In the genomic region with DNA sequence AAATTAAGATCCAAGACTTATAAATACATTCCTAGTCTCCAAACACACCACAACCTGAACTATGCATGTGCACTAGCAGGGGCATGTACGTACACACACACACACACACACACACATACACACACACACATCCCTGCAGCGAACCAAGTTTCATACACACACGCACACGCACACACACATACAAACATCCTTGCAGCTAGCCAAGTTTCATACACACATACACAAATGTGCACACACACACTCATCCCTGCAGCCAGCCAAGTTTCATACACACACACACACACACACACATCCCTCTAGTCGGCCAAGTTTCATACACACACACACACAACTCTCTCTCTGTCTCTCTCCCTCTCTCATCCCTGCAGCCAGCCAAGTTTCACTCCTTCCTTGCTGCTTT, we compare ENCODE assay signal across 1 cellular context.
TF ChIP-seq lines count a peak whose summit lies in the region.

No MANE protein-coding gene starts in this region.

TF ChIP-seq in HEK293, 187 proteins besides CTCF, POLR2A, EP300 and RAD21 (continued from another document):
- TF ChIP-seq, protein P1, sequence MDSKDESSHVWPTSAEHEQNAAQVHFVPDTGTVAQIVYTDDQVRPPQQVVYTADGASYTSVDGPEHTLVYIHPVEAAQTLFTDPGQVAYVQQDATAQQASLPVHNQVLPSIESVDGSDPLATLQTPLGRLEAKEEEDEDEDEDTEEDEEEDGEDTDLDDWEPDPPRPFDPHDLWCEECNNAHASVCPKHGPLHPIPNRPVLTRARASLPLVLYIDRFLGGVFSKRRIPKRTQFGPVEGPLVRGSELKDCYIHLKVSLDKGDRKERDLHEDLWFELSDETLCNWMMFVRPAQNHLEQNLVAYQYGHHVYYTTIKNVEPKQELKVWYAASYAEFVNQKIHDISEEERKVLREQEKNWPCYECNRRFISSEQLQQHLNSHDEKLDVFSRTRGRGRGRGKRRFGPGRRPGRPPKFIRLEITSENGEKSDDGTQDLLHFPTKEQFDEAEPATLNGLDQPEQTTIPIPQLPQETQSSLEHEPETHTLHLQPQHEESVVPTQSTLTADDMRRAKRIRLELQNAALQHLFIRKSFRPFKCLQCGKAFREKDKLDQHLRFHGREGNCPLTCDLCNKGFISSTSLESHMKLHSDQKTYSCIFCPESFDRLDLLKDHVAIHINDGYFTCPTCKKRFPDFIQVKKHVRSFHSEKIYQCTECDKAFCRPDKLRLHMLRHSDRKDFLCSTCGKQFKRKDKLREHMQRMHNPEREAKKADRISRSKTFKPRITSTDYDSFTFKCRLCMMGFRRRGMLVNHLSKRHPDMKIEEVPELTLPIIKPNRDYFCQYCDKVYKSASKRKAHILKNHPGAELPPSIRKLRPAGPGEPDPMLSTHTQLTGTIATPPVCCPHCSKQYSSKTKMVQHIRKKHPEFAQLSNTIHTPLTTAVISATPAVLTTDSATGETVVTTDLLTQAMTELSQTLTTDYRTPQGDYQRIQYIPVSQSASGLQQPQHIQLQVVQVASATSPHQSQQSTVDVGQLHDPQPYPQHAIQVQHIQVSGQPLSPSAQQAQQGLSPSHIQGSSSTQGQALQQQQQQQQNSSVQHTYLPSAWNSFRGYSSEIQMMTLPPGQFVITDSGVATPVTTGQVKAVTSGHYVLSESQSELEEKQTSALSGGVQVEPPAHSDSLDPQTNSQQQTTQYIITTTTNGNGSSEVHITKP (tag by site-specific recombination; IDR thresholded peaks at IDR 0.05), result 0 out of 2 replicates have a peak, but pooled peaks have one; percentile 5
- TF ChIP-seq, protein P2, sequence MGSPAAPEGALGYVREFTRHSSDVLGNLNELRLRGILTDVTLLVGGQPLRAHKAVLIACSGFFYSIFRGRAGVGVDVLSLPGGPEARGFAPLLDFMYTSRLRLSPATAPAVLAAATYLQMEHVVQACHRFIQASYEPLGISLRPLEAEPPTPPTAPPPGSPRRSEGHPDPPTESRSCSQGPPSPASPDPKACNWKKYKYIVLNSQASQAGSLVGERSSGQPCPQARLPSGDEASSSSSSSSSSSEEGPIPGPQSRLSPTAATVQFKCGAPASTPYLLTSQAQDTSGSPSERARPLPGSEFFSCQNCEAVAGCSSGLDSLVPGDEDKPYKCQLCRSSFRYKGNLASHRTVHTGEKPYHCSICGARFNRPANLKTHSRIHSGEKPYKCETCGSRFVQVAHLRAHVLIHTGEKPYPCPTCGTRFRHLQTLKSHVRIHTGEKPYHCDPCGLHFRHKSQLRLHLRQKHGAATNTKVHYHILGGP (tag by site-specific recombination; IDR thresholded peaks at IDR 0.05), result peak; percentile 32; the same call in 1 of the 2 replicates
- TF ChIP-seq, protein P3, sequence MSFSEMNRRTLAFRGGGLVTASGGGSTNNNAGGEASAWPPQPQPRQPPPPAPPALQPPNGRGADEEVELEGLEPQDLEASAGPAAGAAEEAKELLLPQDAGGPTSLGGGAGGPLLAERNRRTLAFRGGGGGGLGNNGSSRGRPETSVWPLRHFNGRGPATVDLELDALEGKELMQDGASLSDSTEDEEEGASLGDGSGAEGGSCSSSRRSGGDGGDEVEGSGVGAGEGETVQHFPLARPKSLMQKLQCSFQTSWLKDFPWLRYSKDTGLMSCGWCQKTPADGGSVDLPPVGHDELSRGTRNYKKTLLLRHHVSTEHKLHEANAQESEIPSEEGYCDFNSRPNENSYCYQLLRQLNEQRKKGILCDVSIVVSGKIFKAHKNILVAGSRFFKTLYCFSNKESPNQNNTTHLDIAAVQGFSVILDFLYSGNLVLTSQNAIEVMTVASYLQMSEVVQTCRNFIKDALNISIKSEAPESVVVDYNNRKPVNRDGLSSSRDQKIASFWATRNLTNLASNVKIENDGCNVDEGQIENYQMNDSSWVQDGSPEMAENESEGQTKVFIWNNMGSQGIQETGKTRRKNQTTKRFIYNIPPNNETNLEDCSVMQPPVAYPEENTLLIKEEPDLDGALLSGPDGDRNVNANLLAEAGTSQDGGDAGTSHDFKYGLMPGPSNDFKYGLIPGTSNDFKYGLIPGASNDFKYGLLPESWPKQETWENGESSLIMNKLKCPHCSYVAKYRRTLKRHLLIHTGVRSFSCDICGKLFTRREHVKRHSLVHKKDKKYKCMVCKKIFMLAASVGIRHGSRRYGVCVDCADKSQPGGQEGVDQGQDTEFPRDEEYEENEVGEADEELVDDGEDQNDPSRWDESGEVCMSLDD (tag by site-specific recombination; IDR thresholded peaks at IDR 0.05), result 0 out of 2 replicates have a peak, but pooled peaks have one; percentile 20
- peak; percentile 29; the same call in 1 of the 2 replicates for TF ChIP-seq ZBTB17 (tag by site-specific recombination; IDR thresholded peaks at IDR 0.05)
- TF ChIP-seq, protein P4, sequence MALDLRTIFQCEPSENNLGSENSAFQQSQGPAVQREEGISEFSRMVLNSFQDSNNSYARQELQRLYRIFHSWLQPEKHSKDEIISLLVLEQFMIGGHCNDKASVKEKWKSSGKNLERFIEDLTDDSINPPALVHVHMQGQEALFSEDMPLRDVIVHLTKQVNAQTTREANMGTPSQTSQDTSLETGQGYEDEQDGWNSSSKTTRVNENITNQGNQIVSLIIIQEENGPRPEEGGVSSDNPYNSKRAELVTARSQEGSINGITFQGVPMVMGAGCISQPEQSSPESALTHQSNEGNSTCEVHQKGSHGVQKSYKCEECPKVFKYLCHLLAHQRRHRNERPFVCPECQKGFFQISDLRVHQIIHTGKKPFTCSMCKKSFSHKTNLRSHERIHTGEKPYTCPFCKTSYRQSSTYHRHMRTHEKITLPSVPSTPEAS (tag by site-specific recombination; IDR thresholded peaks at IDR 0.05), result peak; percentile 97
